In genomic region chr4:147730333-147730732, GRCh38 we compare ENCODE assay signal across 16 cellular contexts. TPM values are rescaled to one million over a fixed set of nuclear protein-coding genes. Genes with fewer than 3 reads are reported as not detected.
A peak's percentile ranks its signal among the peaks of the same experiment; 100 is the strongest.
DNase-seq lines count a peak whose midpoint lies in the region; ATAC-seq and TF ChIP-seq lines count a peak whose summit lies in the region.
"Had no signal": no experiment of that assay in that cellular context is flagged by ENCODE, and none has a peak within 500 bp of the region (broad histone marks: within the 10 kb centered on the region; RNA-seq: fewer than 3 reads in every experiment).

No MANE protein-coding gene starts in this region.

- H3K4me2 ChIP-seq in PC-3 (ENCODE audit: low read length) = no peak overlapping the region

- no peak overlapping the region for H3K27ac Mint-ChIP-seq in type B pancreatic cell

- no peak for TF ChIP-seq CTCF in PC-3 (conservative IDR thresholded peaks at IDR 0.05; ENCODE audit: low read depth, low read length)
- no peak for TF ChIP-seq CTCF in fibroblast of villous mesenchyme (IDR thresholded peaks at IDR 0.05; ENCODE audit: insufficient read depth, low read depth, low read length)
- TF ChIP-seq CTCF in type B pancreatic cell (conservative IDR thresholded peaks at IDR 0.05) = peak; percentile 57
- no peak for TF ChIP-seq CTCF in right atrium auricular region (IDR thresholded peaks at IDR 0.05)

- POLR2A ChIA-PET in PC-3 (lab: Charles Lee; ENCODE audit: unreplicated experiment) = no interaction called here

- no TSS peak for BruUV-seq in PC-3 (replicated peaks; lab: Mats Ljungman, UMichigan)

- intact Hi-C loops in PC-3 (cut with micrococcal nuclease) = loop anchor here (5.0 kb wide), 1 partner anchor 102 kb away; no protein-coding TSS in a partner anchor

- H3K36me3 Mint-ChIP-seq in activated T-cell treated with anti-CD3 and anti-CD28 coated beads, Interleukin-2, amount 50 U/mL, for 4 hours (ENCODE audit: insufficient read depth) = no peaks in the 10 kb centered on the region
- H3K36me3 Mint-ChIP-seq in type B pancreatic cell = no peaks in the 10 kb centered on the region

- no peaks in the 10 kb centered on the region for H3K9me3 ChIP-seq in PC-3 (ENCODE audit: low read length)
- H3K9me3 ChIP-seq in right atrium auricular region = no peaks in the 10 kb centered on the region
- H3K9me3 ChIP-seq: SJCRH30, spleen, upper lobe of left lung had no signal

- H3K9me2 ChIP-seq in PC-3 (replicated peaks; ENCODE audit: low read length) = no peaks in the 10 kb centered on the region

- no peak overlapping the region for H2AFZ ChIP-seq in PC-3 (ENCODE audit: low read length)

- H3K4me3 Mint-ChIP-seq in activated T-cell treated with anti-CD3 and anti-CD28 coated beads, Interleukin-2, amount 50 U/mL, for 4 hours = peak overlapping the region; percentile 31
- peak overlapping the region; percentile 83 for H3K4me3 Mint-ChIP-seq in type B pancreatic cell

- peaks cover 32% of the 10 kb centered on the region for H3K79me2 ChIP-seq in PC-3 (ENCODE audit: low read length)

- H3K27me3 Mint-ChIP-seq in activated T-cell treated with anti-CD3 and anti-CD28 coated beads, Interleukin-2, amount 50 U/mL, for 4 hours (ENCODE audit: low read depth) = peaks cover 11% of the 10 kb centered on the region
- H3K27me3 Mint-ChIP-seq in type B pancreatic cell = peaks cover 12% of the 10 kb centered on the region

- H3K4me1 Mint-ChIP-seq in activated T-cell treated with anti-CD3 and anti-CD28 coated beads, Interleukin-2, amount 50 U/mL, for 4 hours (ENCODE audit: low read depth) = peaks cover 30% of the 10 kb centered on the region
- H3K4me1 Mint-ChIP-seq in type B pancreatic cell (ENCODE audit: unreplicated experiment) = peaks cover 29% of the 10 kb centered on the region

- H3K9ac ChIP-seq in PC-3 (ENCODE audit: low read length) = no peak overlapping the region

- CTCF ChIA-PET in PC-3 (lab: Charles Lee) = no interaction called here

- no peaks in the 10 kb centered on the region for H3K27me3 ChIP-seq in PC-3 (ENCODE audit: low read length)
- no peaks in the 10 kb centered on the region for H3K27me3 ChIP-seq in right atrium auricular region
- H3K27me3 ChIP-seq: SJCRH30, upper lobe of left lung had no signal

- no peaks in the 10 kb centered on the region for H3F3A ChIP-seq in PC-3 (ENCODE audit: low read length, unreplicated experiment)

- no peaks in the 10 kb centered on the region for H3K9me3 Mint-ChIP-seq in activated T-cell treated with anti-CD3 and anti-CD28 coated beads, Interleukin-2, amount 50 U/mL, for 4 hours
- H3K9me3 Mint-ChIP-seq in type B pancreatic cell = no peaks in the 10 kb centered on the region

- ATAC-seq in activated T-cell treated with anti-CD3 and anti-CD28 coated beads, Interleukin-2, amount 50 U/mL, for 4 hours = no peak
- no peak for ATAC-seq in PC-3

- no peak for DNase-seq in activated T-cell treated with anti-CD3 and anti-CD28 coated beads, Interleukin-2, amount 50 U/mL, for 4 hours
- DNase-seq in activated T-cell treated with anti-CD3 and anti-CD28 coated beads, Interleukin-2, amount 50 U/mL, for 48 hours = no peak
- DNase-seq in PC-3 (peak; percentile 4), fibroblast of villous mesenchyme (ENCODE audit: low read depth) (peak; percentile 36), type B pancreatic cell (ENCODE audit: extremely low spot score, unreplicated experiment) (no peak), HUDEP-2 (lab: John Stamatoyannopoulos, UW; ENCODE audit: unreplicated experiment in 76 of 76) (no peak), right atrium auricular region (ENCODE audit: low spot score) (no peak)
- DNase-seq in activated CD4-positive, alpha-beta T cell treated with anti-CD3 and anti-CD28 coated beads, Interleukin-2, amount 50 U/mL, for 48 hours = no peak
- DNase-seq: activated CD4-positive, alpha-beta T cell treated with anti-CD3 and anti-CD28 coated beads for 1 hour; activated effector memory CD4-positive, alpha-beta T cell treated with Interleukin-2 at 50 U/mL for 16 hours; kidney; NCI-H1048; NCI-H446 treated with DMSO at 0.1 percent for 48 hours; SJCRH30; spleen; upper lobe of left lung had no signal

- H4K20me1 ChIP-seq in PC-3 (ENCODE audit: low read length) = no peaks in the 10 kb centered on the region

- H3K4me1 ChIP-seq in PC-3 (ENCODE audit: insufficient read depth, low read length) = peaks cover 46% of the 10 kb centered on the region
- peaks cover 0 to 27% of the 10 kb centered on the region in 2 donors for H3K4me1 ChIP-seq in right atrium auricular region

- H3K36me3 ChIP-seq in PC-3 (ENCODE audit: low read depth, low read length) (no peaks in the 10 kb centered on the region), right atrium auricular region (no peaks in the 10 kb centered on the region)
- H3K36me3 ChIP-seq: SJCRH30, spleen, upper lobe of left lung had no signal

- H3K4me3 ChIP-seq in PC-3 (ENCODE audit: low read length) (no peak overlapping the region), fibroblast of villous mesenchyme (ENCODE audit: low read depth, low read length) (no peak overlapping the region), right atrium auricular region (no peak overlapping the region)

- no peak overlapping the region for H3K27ac ChIP-seq in PC-3 (ENCODE audit: low read length)
- H3K27ac ChIP-seq in right atrium auricular region = no peak overlapping the region

RNA-seq across cellular contexts. Expression of gene ARHGAP10, which starts 1.6 kb away (rescaled TPM):
- total RNA-seq in activated T-cell treated with anti-CD3 and anti-CD28 coated beads, Interleukin-2, amount 50 U/mL, for 4 hours = 1 to 10 TPM; 4.3 to 5.9 (median 5.3) TPM
- total RNA-seq in PC-3 (2014; rRNA removed) (9.0 and 12.0 TPM in 2 replicates), fibroblast of villous mesenchyme (41.2 and 41.5 TPM in 2 replicates), type B pancreatic cell (ENCODE audit: low replicate concordance) (25.2 and 25.5 TPM in 2 replicates), right atrium auricular region (10 to 100 TPM; 36.1 to 43.5 TPM)

RNA-seq across cellular contexts. Expression of gene PRMT9, which starts 46.4 kb away (rescaled TPM):
- total RNA-seq in activated T-cell treated with anti-CD3 and anti-CD28 coated beads, Interleukin-2, amount 50 U/mL, for 4 hours = 1 to 10 TPM; 4.7 to 5.0 (median 5.0) TPM
- total RNA-seq in PC-3 (2014; rRNA removed) (4.6 and 6.5 TPM in 2 replicates), fibroblast of villous mesenchyme (11.2 and 11.3 TPM in 2 replicates), type B pancreatic cell (ENCODE audit: low replicate concordance) (9.2 and 12.5 TPM in 2 replicates), right atrium auricular region (1 to 10 TPM; 5.0 to 5.2 TPM)

Comparison
In these comparisons a context has a peak if more than half of its experiments do, and no peak if none do; other contexts are left out.
1. DNase-seq: peak in PC-3 (single experiment) and fibroblast of villous mesenchyme (single experiment); none in activated T-cell treated with anti-CD3 and anti-CD28 coated beads, Interleukin-2, amount 50 U/mL, for 4 hours (single experiment), activated T-cell treated with anti-CD3 and anti-CD28 coated beads, Interleukin-2, amount 50 U/mL, for 48 hours (0 of 2), type B pancreatic cell (single experiment), HUDEP-2 (0 of 76), activated CD4-positive, alpha-beta T cell treated with anti-CD3 and anti-CD28 coated beads, Interleukin-2, amount 50 U/mL, for 48 hours (0 of 2) and right atrium auricular region (single experiment).